ENCODE assay signal across 1 cellular context in the genomic region with DNA sequence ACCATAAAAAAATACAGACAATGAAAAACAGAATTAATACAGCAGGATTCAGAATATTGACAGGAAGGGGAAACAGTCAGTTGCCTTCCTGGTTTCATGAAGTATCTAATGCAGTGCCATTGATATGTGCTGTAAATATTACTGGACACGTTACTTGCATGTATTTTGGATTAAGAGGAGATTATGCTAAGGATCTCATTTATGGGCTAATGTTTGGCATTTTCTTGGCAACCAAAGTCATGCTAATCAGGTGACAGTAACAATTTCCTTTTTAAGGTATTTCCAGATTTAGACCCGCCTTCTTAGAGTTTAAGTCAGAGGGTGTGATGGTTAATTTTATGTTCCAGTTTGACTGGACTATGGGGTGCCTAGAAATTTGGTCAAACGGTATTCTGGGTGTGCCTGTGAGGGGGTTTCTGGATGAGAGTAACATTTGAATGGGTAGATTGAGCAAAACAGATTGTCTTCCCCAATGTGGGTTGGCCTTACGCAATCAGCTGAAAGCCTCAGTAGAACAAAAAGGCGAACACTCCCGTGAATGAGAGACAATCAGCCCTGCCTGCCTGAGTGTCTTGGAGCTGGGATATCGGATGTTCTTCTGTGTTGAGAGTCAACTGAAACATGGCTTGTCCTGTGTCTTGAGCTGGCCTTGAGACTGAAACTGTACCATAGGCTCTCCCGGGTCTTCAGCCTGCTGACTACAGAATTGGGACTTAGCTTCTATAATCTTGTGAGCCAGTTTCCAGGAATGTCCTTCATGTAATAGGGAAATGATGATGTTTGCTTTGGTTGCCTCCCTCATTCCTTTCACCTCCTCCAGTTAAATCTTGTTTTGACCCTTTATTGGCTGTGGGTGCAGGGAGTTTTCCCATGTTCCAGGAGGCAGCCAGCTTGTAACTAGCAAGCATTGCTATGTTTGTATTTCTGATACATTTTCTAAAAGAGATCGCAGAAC.
A peak's percentile ranks its signal among the peaks of the same experiment; 100 is the strongest.
TF ChIP-seq lines count a peak whose summit lies in the region.

No MANE protein-coding gene starts in this region.

TF ChIP-seq in A549, 52 proteins besides CTCF, POLR2A, EP300 and RAD21 (continued from another document):
- TF ChIP-seq, protein P1, sequence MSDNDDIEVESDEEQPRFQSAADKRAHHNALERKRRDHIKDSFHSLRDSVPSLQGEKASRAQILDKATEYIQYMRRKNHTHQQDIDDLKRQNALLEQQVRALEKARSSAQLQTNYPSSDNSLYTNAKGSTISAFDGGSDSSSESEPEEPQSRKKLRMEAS (IDR thresholded peaks at IDR 0.05), result 0 out of 2 replicates have a peak, but pooled peaks have one; percentile 38
- TF ChIP-seq, protein P2, sequence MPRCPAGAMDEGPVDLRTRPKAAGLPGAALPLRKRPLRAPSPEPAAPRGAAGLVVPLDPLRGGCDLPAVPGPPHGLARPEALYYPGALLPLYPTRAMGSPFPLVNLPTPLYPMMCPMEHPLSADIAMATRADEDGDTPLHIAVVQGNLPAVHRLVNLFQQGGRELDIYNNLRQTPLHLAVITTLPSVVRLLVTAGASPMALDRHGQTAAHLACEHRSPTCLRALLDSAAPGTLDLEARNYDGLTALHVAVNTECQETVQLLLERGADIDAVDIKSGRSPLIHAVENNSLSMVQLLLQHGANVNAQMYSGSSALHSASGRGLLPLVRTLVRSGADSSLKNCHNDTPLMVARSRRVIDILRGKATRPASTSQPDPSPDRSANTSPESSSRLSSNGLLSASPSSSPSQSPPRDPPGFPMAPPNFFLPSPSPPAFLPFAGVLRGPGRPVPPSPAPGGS (IDR thresholded peaks at IDR 0.05), result no peak
- no peak for TF ChIP-seq NFE2L2 (conservative IDR thresholded peaks at IDR 0.05; ENCODE audit: low read length)
- TF ChIP-seq KDM1A (IDR thresholded peaks at IDR 0.05; ENCODE audit: low read depth), result no peak
- no peak for TF ChIP-seq E2F6 (IDR thresholded peaks at IDR 0.05; ENCODE audit: borderline replicate concordance, low read depth)
- TF ChIP-seq CHD4 (IDR thresholded peaks at IDR 0.05; ENCODE audit: borderline replicate concordance), result no peak
- no peak for TF ChIP-seq HEYL (CRISPR knock-in tag; IDR thresholded peaks at IDR 0.05)
- 0 out of 5 replicates have a peak, but pooled peaks of 1 of the 2 experiments have one; percentile 30 for TF ChIP-seq JUN (IDR thresholded peaks at IDR 0.05)
- no peak for TF ChIP-seq EHMT2 (IDR thresholded peaks at IDR 0.05; ENCODE audit: low read depth)
- no peak for TF ChIP-seq MYC (IDR thresholded peaks at IDR 0.05; ENCODE audit: borderline replicate concordance, low read length)
- no peak for TF ChIP-seq ZFP36 (IDR thresholded peaks at IDR 0.05; ENCODE audit: borderline replicate concordance, partially characterized antibody)
- TF ChIP-seq MAFK (IDR thresholded peaks at IDR 0.05; ENCODE audit: partially characterized antibody), result no peak
- TF ChIP-seq RCOR1 (IDR thresholded peaks at IDR 0.05; ENCODE audit: low read depth, low read length), result no peak
- TF ChIP-seq NR3C1 (IDR thresholded peaks at IDR 0.05), result no peak
- TF ChIP-seq, protein P3, sequence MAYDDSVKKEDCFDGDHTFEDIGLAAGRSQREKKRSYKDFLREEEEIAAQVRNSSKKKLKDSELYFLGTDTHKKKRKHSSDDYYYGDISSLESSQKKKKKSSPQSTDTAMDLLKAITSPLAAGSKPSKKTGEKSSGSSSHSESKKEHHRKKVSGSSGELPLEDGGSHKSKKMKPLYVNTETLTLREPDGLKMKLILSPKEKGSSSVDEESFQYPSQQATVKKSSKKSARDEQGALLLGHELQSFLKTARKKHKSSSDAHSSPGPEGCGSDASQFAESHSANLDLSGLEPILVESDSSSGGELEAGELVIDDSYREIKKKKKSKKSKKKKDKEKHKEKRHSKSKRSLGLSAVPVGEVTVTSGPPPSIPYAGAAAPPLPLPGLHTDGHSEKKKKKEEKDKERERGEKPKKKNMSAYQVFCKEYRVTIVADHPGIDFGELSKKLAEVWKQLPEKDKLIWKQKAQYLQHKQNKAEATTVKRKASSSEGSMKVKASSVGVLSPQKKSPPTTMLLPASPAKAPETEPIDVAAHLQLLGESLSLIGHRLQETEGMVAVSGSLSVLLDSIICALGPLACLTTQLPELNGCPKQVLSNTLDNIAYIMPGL (CRISPR knock-in tag; IDR thresholded peaks at IDR 0.05; ENCODE audit: borderline replicate concordance), result no peak
- no peak for TF ChIP-seq BHLHE40 (IDR thresholded peaks at IDR 0.05; ENCODE audit: low read depth, low read length)
- no peak for TF ChIP-seq JUNB (IDR thresholded peaks at IDR 0.05)
- TF ChIP-seq HOXA7 (CRISPR knock-in tag; IDR thresholded peaks at IDR 0.05), result no peak
- no peak for TF ChIP-seq SREBF2 (IDR thresholded peaks at IDR 0.05)
- TF ChIP-seq GATA3 (IDR thresholded peaks at IDR 0.05; ENCODE audit: borderline replicate concordance), result peak; percentile 63; the same call in 1 of the 2 replicates
- no peak for TF ChIP-seq TFCP2L1 (CRISPR knock-in tag; IDR thresholded peaks at IDR 0.05)
- TF ChIP-seq CBX2 (IDR thresholded peaks at IDR 0.05; ENCODE audit: borderline replicate concordance, low read depth), result no peak
- TF ChIP-seq PHF8 (IDR thresholded peaks at IDR 0.05; ENCODE audit: borderline replicate concordance, low read depth), result no peak
- no peak for TF ChIP-seq RFX5 (IDR thresholded peaks at IDR 0.05)
- no peak for TF ChIP-seq USF2 (IDR thresholded peaks at IDR 0.05)
TF ChIP-seq in A549: peak in this region for 5.
